ENCODE assay signal across 1 cellular context in genomic region chr1:15974855-15975254, GRCh38.
TF ChIP-seq lines count a peak whose summit lies in the region.

No MANE protein-coding gene starts in this region.

TF ChIP-seq in A549, 52 proteins besides CTCF, POLR2A, EP300 and RAD21 (continued from another document):
- TF ChIP-seq RFX5 (IDR thresholded peaks at IDR 0.05) (no peak), CEBPB (IDR thresholded peaks at IDR 0.05) (no peak), MYC (IDR thresholded peaks at IDR 0.05; ENCODE audit: borderline replicate concordance, low read length) (no peak), FOSB (CRISPR knock-in tag; IDR thresholded peaks at IDR 0.05) (no peak), HOXB13 (CRISPR knock-in tag; IDR thresholded peaks at IDR 0.05; ENCODE audit: low read depth) (no peak)
